Comparison of ENCODE assay signal across 8 cellular contexts in genomic region chr1:224113545-224113917, GRCh38. TPM values are rescaled to one million over a fixed set of nuclear protein-coding genes. Genes with fewer than 3 reads are reported as not detected.
A peak's percentile ranks its signal among the peaks of the same experiment; 100 is the strongest.
DNase-seq lines count a peak whose midpoint lies in the region; ATAC-seq and TF ChIP-seq lines count a peak whose summit lies in the region.

No MANE protein-coding gene starts in this region.

- peak overlapping the region; percentile 86 for H3K4me3 Mint-ChIP-seq in activated CD8-positive, alpha-beta memory T cell treated with anti-CD3 and anti-CD28 coated beads, Interleukin-2, amount 10 ng/mL, durations not matched to agents 7 days and 5 days

- H3K4me1 ChIP-seq in right cardiac atrium (ENCODE audit: control insufficient read depth, insufficient read depth, low read length) (no peaks in the 10 kb centered on the region), suprapubic skin (peaks cover 29% of the 10 kb centered on the region)

- peak overlapping the region; percentile 90 for H3K9ac ChIP-seq in SK-N-MC (ENCODE audit: insufficient read length)

- no peaks in the 10 kb centered on the region for H3K9me3 ChIP-seq in SK-N-MC (ENCODE audit: low read depth, low read length)
- H3K9me3 ChIP-seq in right cardiac atrium (ENCODE audit: control insufficient read depth, low read length) = no peaks in the 10 kb centered on the region
- H3K9me3 ChIP-seq in suprapubic skin = no peaks in the 10 kb centered on the region

- intact Hi-C loops in right cardiac atrium (cut with DNase I) = loop anchor here in 2 of 4 donors (10.0 kb wide), 2 partner anchors 221 to 341 kb away; partner anchors contain the start of gene NVL (in 1 of the 2)

- H3K27me3 Mint-ChIP-seq in activated CD8-positive, alpha-beta memory T cell treated with anti-CD3 and anti-CD28 coated beads, Interleukin-2, amount 10 ng/mL, durations not matched to agents 7 days and 5 days = peaks cover 21% of the 10 kb centered on the region

- H3K4me1 Mint-ChIP-seq in activated CD8-positive, alpha-beta memory T cell treated with anti-CD3 and anti-CD28 coated beads, Interleukin-2, amount 10 ng/mL, durations not matched to agents 7 days and 5 days = peaks cover 28% of the 10 kb centered on the region

- H3K9me3 Mint-ChIP-seq in activated CD8-positive, alpha-beta memory T cell treated with anti-CD3 and anti-CD28 coated beads, Interleukin-2, amount 10 ng/mL, durations not matched to agents 7 days and 5 days (ENCODE audit: low read depth) = no peaks in the 10 kb centered on the region

- no peak for TF ChIP-seq CTCF in suprapubic skin (IDR thresholded peaks at IDR 0.05)

- no peaks in the 10 kb centered on the region for H3K27me3 ChIP-seq in right cardiac atrium (ENCODE audit: control insufficient read depth, insufficient read depth)
- no peaks in the 10 kb centered on the region for H3K27me3 ChIP-seq in suprapubic skin

- 51% methylated on average over 2 of the region's 2 CpGs for WGBS in right cardiac atrium
- WGBS in suprapubic skin = 49% methylated on average over 2 of the region's 2 CpGs

- H3K27ac ChIP-seq in SK-N-MC = 0 out of 2 replicates have a peak overlapping the region, but pooled peaks have one; percentile 13
- no peak overlapping the region for H3K27ac ChIP-seq in right cardiac atrium (ENCODE audit: low read length)
- H3K27ac ChIP-seq in suprapubic skin = peak overlapping the region; percentile 87

- no peaks in the 10 kb centered on the region for H3K36me3 Mint-ChIP-seq in activated CD8-positive, alpha-beta memory T cell treated with anti-CD3 and anti-CD28 coated beads, Interleukin-2, amount 10 ng/mL, durations not matched to agents 7 days and 5 days

- CTCF ChIA-PET in activated CD8-positive, alpha-beta memory T cell treated with anti-CD3 and anti-CD28 coated beads, Interleukin-2, amount 10 ng/mL, durations not matched to agents 7 days and 5 days (lab: Charles Lee) = interaction anchor here (0.8 to 1.5 kb wide), 2 partner anchors 319 to 344 kb away, joined by 3 to 4 read pairs; no protein-coding TSS in a partner anchor

- no peak for TF ChIP-seq POLR2A in suprapubic skin (IDR thresholded peaks at IDR 0.05)

- peak overlapping the region; percentile 86 for H3K4me3 ChIP-seq in SK-N-MC
- peak overlapping the region; percentile 59 for H3K4me3 ChIP-seq in right cardiac atrium (ENCODE audit: low read length)
- peak overlapping the region; percentile 83 for H3K4me3 ChIP-seq in suprapubic skin

- H3K36me3 ChIP-seq in SK-N-MC (ENCODE audit: insufficient read depth, low read length) (no peaks in the 10 kb centered on the region), suprapubic skin (no peaks in the 10 kb centered on the region)

- H3K27ac Mint-ChIP-seq in activated CD8-positive, alpha-beta memory T cell treated with anti-CD3 and anti-CD28 coated beads, Interleukin-2, amount 10 ng/mL, durations not matched to agents 7 days and 5 days = peak overlapping the region; percentile 85

- TF ChIP-seq EP300 in suprapubic skin (IDR thresholded peaks at IDR 0.05) = no peak

- DNase-seq in activated CD8-positive, alpha-beta memory T cell treated with anti-CD3 and anti-CD28 coated beads, Interleukin-2, amount 10 ng/mL, durations not matched to agents 7 days and 5 days = no peak
- no peak for DNase-seq in activated CD8-positive, alpha-beta memory T cell treated with anti-CD3 and anti-CD28 coated beads, Interleukin-2, amount 50 U/mL, for 4 hours
- DNase-seq in SK-N-MC (ENCODE audit: low read depth, low spot score) = no peak
- no peak for DNase-seq in right cardiac atrium
- no peak for DNase-seq in suprapubic skin (ENCODE audit: low spot score in 2 of 2)
- DNase-seq in germinal center (ENCODE audit: low spot score) = no peak
- DNase-seq in cerebellar nuclear complex (lab: John Stamatoyannopoulos, UW) = no peak
- no peak for DNase-seq in SW 1271 (lab: John Stamatoyannopoulos, UW)

- ATAC-seq in activated CD8-positive, alpha-beta memory T cell treated with anti-CD3 and anti-CD28 coated beads, Interleukin-2, amount 10 ng/mL, durations not matched to agents 7 days and 5 days = no peak
- ATAC-seq in right cardiac atrium = no peak

RNA-seq across cellular contexts. Expression of gene FBXO28, which starts 0.4 kb away (rescaled TPM):
- 10 to 100 TPM; 21.3 to 29.6 TPM for total RNA-seq in activated CD8-positive, alpha-beta memory T cell treated with anti-CD3 and anti-CD28 coated beads, Interleukin-2, amount 10 ng/mL, durations not matched to agents 7 days and 5 days
- 10 to 100 TPM; 16.6 to 19.9 (median 19.4) TPM for total RNA-seq in right cardiac atrium
- polyA plus RNA-seq in right cardiac atrium = 7.7 TPM
- total RNA-seq in suprapubic skin = 10 to 100 TPM; 40.2 to 65.7 (median 45.7) TPM
